Comparison of ENCODE assay signal across 27 cellular contexts in the genomic region with DNA sequence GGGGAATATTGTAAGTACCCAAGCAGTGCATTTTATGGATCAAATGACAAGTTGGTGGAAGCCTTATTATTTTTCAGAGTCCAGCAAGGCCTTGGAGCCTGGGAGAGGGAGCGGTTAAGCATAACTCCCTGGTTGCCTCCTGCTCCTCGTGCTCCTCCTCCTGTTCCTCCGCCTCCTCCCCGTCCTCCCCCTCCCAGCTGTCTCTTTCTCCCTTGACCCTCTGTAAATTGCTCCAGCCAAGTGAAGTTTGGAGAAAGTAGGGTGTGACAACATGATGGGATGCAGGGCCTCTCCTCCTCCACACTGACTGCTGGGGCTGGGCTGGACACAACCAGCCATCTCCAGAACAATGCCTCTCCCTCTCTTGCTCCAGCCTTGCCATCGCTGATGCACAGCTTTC.
A peak's percentile ranks its signal among the peaks of the same experiment; 100 is the strongest.
DNase-seq lines count a peak whose midpoint lies in the region; ATAC-seq, FAIRE-seq and TF ChIP-seq lines count a peak whose summit lies in the region.
"Had no signal": no experiment of that assay in that cellular context is flagged by ENCODE, and none has a peak within 500 bp of the region (broad histone marks: within the 10 kb centered on the region; RNA-seq: fewer than 3 reads in every experiment).

No MANE protein-coding gene starts in this region.

- H2BK120ac ChIP-seq in IMR-90 (ENCODE audit: low read depth, low read length) (peak overlapping the region; percentile 48; the same call in 1 of the 2 replicates), H1 (replicated peaks; ENCODE audit: low read depth, low read length) (no peak overlapping the region)

- peak overlapping the region; percentile 15; the same call in 1 of the 2 replicates for H3K18ac ChIP-seq in IMR-90 (ENCODE audit: low read depth, low read length)
- no peak overlapping the region for H3K18ac ChIP-seq in H1 (ENCODE audit: extremely low read depth, low read length)

- H3K9ac ChIP-seq in IMR-90 (ENCODE audit: low read depth, low read length) (no peak overlapping the region), H1 (replicated peaks in 1 of 4; ENCODE audit: extremely low read depth in 1 of 4, low read depth in 3 of 4, low read length in 3 of 4) (no peak overlapping the region)
- H3K9ac ChIP-seq: parathyroid adenoma had no signal

- DNase-seq in IMR-90 (no peak), H1 (ENCODE audit: low read depth in 1 of 2, low spot score in 2 of 2) (no peak), left kidney (ENCODE audit: low read depth, low spot score) (peak; percentile 85), pancreas (no peak), H4 (ENCODE audit: low spot score) (no peak), D721Med (ENCODE audit: insufficient read length, low spot score) (no peak)
- DNase-seq in stimulated activated CD4-positive, alpha-beta T cell treated with anti-CD3 and anti-CD28 coated beads, Interleukin-1b, Interleukin-23, amount 100 ng/mL, for 48 hours: no peak
- no peak for DNase-seq in CD4-positive, alpha-beta memory T cell
- DNase-seq: activated CD4-positive, alpha-beta T cell treated with anti-CD3 and anti-CD28 coated beads for 4 hours; activated naive CD4-positive, alpha-beta T cell treated with anti-CD3 and anti-CD28 coated beads, Interleukin-2, amount 50 U/mL, for 16 hours; activated T-cell treated with anti-CD3 and anti-CD28 coated beads, Interleukin-2, amount 50 U/mL, for 72 hours; endodermal cell; HCEC 1CT; lower lobe of right lung; NCI-H1417 treated with DMSO at 0.1 percent for 48 hours; NCI-H2107; NCI-H510A; Peyer's patch; stimulated activated CD4-positive, alpha-beta T cell treated with anti-CD3 and anti-CD28 coated beads, Interleukin-2, amount 100 ng/mL, for 24 hours had no signal

- no peak overlapping the region for H3K23ac ChIP-seq in IMR-90 (ENCODE audit: low read depth, low read length)
- H3K23ac ChIP-seq in H1 (ENCODE audit: insufficient read length): no peak overlapping the region

- no peaks in the 10 kb centered on the region for H3K36me3 Mint-ChIP-seq in CD4-positive, alpha-beta memory T cell
- H3K36me3 Mint-ChIP-seq: IgD-negative memory B cell; stimulated activated effector memory CD8-positive, alpha-beta T cell treated with anti-CD3 and anti-CD28 coated beads, Interleukin-12 subunit alpha, Interleukin-12 subunit beta, amount 100 ng/mL, for 72 hours had no signal

- POLR2A ChIA-PET in IMR-90 (lab: Charles Lee; ENCODE audit: unreplicated experiment): no interaction called here
- POLR2A ChIA-PET in H1 (lab: Charles Lee; ENCODE audit: partially characterized antibody): no interaction called here
- POLR2A ChIA-PET in CD4-positive, alpha-beta memory T cell (lab: Charles Lee; ENCODE audit: partially characterized antibody): no interaction called here

- H2AFZ ChIP-seq in IMR-90 (replicated peaks; ENCODE audit: low read length, poor library complexity) (peak overlapping the region; percentile 18), H1 (ENCODE audit: low read length) (no peak overlapping the region)
- H2AFZ ChIP-seq: parathyroid adenoma had no signal

- no peaks in the 10 kb centered on the region for H3K79me2 ChIP-seq in H1 (ENCODE audit: control insufficient read depth in 1 of 2, insufficient read depth in 2 of 2, low read length in 2 of 2)
- H3K79me2 ChIP-seq: parathyroid adenoma had no signal

- H2BK5ac ChIP-seq in IMR-90 (ENCODE audit: low read depth, low read length, poor library complexity, severe bottlenecking) (no peak overlapping the region), H1 (ENCODE audit: low read depth, low read length) (no peak overlapping the region)

- TF ChIP-seq POLR2A in IMR-90 (IDR thresholded peaks at IDR 0.05; ENCODE audit: low read depth, low read length): no peak
- no peak for TF ChIP-seq POLR2A in H1 (IDR thresholded peaks at IDR 0.05; ENCODE audit: control extremely low read depth in 1 of 2, low read depth in 2 of 2, low read length in 2 of 2)

- H3K9me3 Mint-ChIP-seq in CD4-positive, alpha-beta memory T cell: peaks cover 0 to 4% (median 0%) of the 10 kb centered on the region in 8 donors
- H3K9me3 Mint-ChIP-seq: activated T-cell treated with anti-CD3 and anti-CD28 coated beads, Interleukin-2, amount 50 U/mL, for 72 hours; endodermal cell; T-helper 1 cell treated with Interleukin-12 subunit alpha and Interleukin-12 subunit beta and Interleukin-4 antibody, amounts not matched to agents 30 μg/mL and 1 μg/mL, for 36 hours had no signal

- no peak overlapping the region for H3K56ac ChIP-seq in IMR-90 (ENCODE audit: extremely low read depth, insufficient read depth, low read length)
- H3K56ac ChIP-seq in H1 (replicated peaks; ENCODE audit: insufficient read length, low read depth, low read length): no peak overlapping the region

- H4K91ac ChIP-seq in IMR-90 (ENCODE audit: insufficient read depth, low read depth, low read length): peak overlapping the region; percentile 19; the same call in 1 of the 2 replicates
- H4K91ac ChIP-seq in H1 (replicated peaks; ENCODE audit: insufficient read length, low read length): no peak overlapping the region

- H2BK15ac ChIP-seq in IMR-90 (ENCODE audit: low read depth, low read length): peak overlapping the region; percentile 29; the same call in 1 of the 3 replicates
- no peak overlapping the region for H2BK15ac ChIP-seq in H1 (ENCODE audit: low read length)

- H3K27me3 ChIP-seq in IMR-90 (ENCODE audit: control insufficient read depth, insufficient read depth, low read length) (no peaks in the 10 kb centered on the region), H1 (replicated peaks in 1 of 4; ENCODE audit: control insufficient read depth in 3 of 4, extremely low read depth in 1 of 4, insufficient read depth in 3 of 4, low read length in 3 of 4) (no peaks in the 10 kb centered on the region), pancreas (no peaks in the 10 kb centered on the region)
- no peaks in the 10 kb centered on the region for H3K27me3 ChIP-seq in CD4-positive, alpha-beta memory T cell (ENCODE audit: insufficient read depth, low read length)
- H3K27me3 ChIP-seq: Peyer's patch had no signal

- no peaks in the 10 kb centered on the region for H3K4me1 Mint-ChIP-seq in CD4-positive, alpha-beta memory T cell
- H3K4me1 Mint-ChIP-seq: endodermal cell; IgD-negative memory B cell; stimulated activated effector memory CD8-positive, alpha-beta T cell treated with anti-CD3 and anti-CD28 coated beads, Interleukin-12 subunit alpha, Interleukin-12 subunit beta, amount 100 ng/mL, for 72 hours had no signal

- H3K36me3 ChIP-seq in IMR-90 (ENCODE audit: control insufficient read depth, insufficient read depth, low read length): no peaks in the 10 kb centered on the region
- H3K36me3 ChIP-seq in H1 (ENCODE audit: control insufficient read depth in 2 of 4, insufficient read depth in 4 of 4, low read length in 3 of 4): no peaks in the 10 kb centered on the region
- no peaks in the 10 kb centered on the region for H3K36me3 ChIP-seq in pancreas
- H3K36me3 ChIP-seq in CD4-positive, alpha-beta memory T cell (ENCODE audit: insufficient read depth, low read length): no peaks in the 10 kb centered on the region
- H3K36me3 ChIP-seq: lower lobe of right lung, Peyer's patch, suprapubic skin had no signal

- H3K23me2 ChIP-seq in H1 (ENCODE audit: low read depth, low read length): no peaks in the 10 kb centered on the region

- H4K20me1 ChIP-seq in IMR-90 (ENCODE audit: insufficient read depth, low read length) (no peaks in the 10 kb centered on the region), H1 (replicated peaks in 1 of 2; ENCODE audit: control insufficient read depth in 1 of 2, insufficient read depth in 2 of 2, low read length in 2 of 2) (no peaks in the 10 kb centered on the region)

- peak overlapping the region; percentile 1; the same call in 1 of the 2 replicates for H4K5ac ChIP-seq in IMR-90 (ENCODE audit: low read depth, low read length)
- H4K5ac ChIP-seq in H1 (ENCODE audit: insufficient read length, low read depth, low read length): no peak overlapping the region

- in situ Hi-C loops in IMR-90 (cut with MboI; ENCODE audit: low sequenced_read_pairs): no loop called here

- no CpG with 5 or more reads among the region's 5 CpGs for WGBS in IMR-90 (ENCODE audit: extremely low coverage in 2 of 2, insufficient read length in 1 of 2), 2 experiments
- WGBS in H1 (ENCODE audit: extremely low coverage in 1 of 2, insufficient coverage in 1 of 2, insufficient read length in 1 of 2, insufficient replicate concordance in 2 of 2, low coverage in 1 of 2, low lambda C conversion rate in 2 of 2, missing lambda C conversion rate in 1 of 2), 2 experiments: 96% methylated on average over 4 of the region's 5 CpGs; no CpG with 5 or more reads in 1 of the 2 experiments
- WGBS in pancreas, 2 donors: 78 to 85% methylated on average over 5 of the region's 5 CpGs

- FAIRE-seq in H1 (lab: Jason Lieb, UNC) (no peak), pancreas (lab: Jason Lieb, UNC) (no peak), D721Med (lab: Jason Lieb, UNC) (no peak)
- FAIRE-seq: colon had no signal

- H2AK5ac ChIP-seq in IMR-90 (ENCODE audit: low read depth, low read length) (peak overlapping the region; percentile 70; the same call in 1 of the 2 replicates), H1 (ENCODE audit: low read depth, low read length) (no peak overlapping the region)

- no peaks in the 10 kb centered on the region for H3K9me3 ChIP-seq in IMR-90 (ENCODE audit: control insufficient read depth, insufficient read depth, low read length)
- H3K9me3 ChIP-seq in H1 (ENCODE audit: insufficient read depth in 2 of 2, low read depth in 1 of 2, low read length in 1 of 2): no peaks in the 10 kb centered on the region
- no peaks in the 10 kb centered on the region for H3K9me3 ChIP-seq in pancreas
- no peaks in the 10 kb centered on the region for H3K9me3 ChIP-seq in CD4-positive, alpha-beta memory T cell (ENCODE audit: control insufficient read depth in 1 of 2, low read length in 2 of 2)
- H3K9me3 ChIP-seq: lower lobe of right lung, Peyer's patch, suprapubic skin had no signal

- H3K27ac ChIP-seq in IMR-90 (ENCODE audit: insufficient read depth, low read length): no peak overlapping the region
- no peak overlapping the region for H3K27ac ChIP-seq in H1 (ENCODE audit: low read depth, low read length)
- H3K27ac ChIP-seq in pancreas: no peak overlapping the region
- H3K27ac ChIP-seq in CD4-positive, alpha-beta memory T cell (ENCODE audit: low read depth, low read length): no peak overlapping the region
- H3K27ac ChIP-seq: C4-2B, lower lobe of right lung, parathyroid adenoma, Peyer's patch, suprapubic skin had no signal

- no peak overlapping the region for H3K27ac Mint-ChIP-seq in CD4-positive, alpha-beta memory T cell
- H3K27ac Mint-ChIP-seq: activated T-cell treated with anti-CD3 and anti-CD28 coated beads, Interleukin-2, amount 50 U/mL, for 72 hours; endodermal cell; stimulated activated effector memory CD8-positive, alpha-beta T cell treated with anti-CD3 and anti-CD28 coated beads, Interleukin-12 subunit alpha, Interleukin-12 subunit beta, amount 100 ng/mL, for 72 hours; T-helper 1 cell treated with Interleukin-12 subunit alpha and Interleukin-12 subunit beta and Interleukin-4 antibody, amounts not matched to agents 30 μg/mL and 1 μg/mL, for 36 hours had no signal

- peak overlapping the region; percentile 45; the same call in 1 of the 2 replicates for H2BK20ac ChIP-seq in IMR-90 (ENCODE audit: low read depth, low read length)
- H2BK20ac ChIP-seq in H1 (ENCODE audit: low read length): no peak overlapping the region

- peaks cover 17% of the 10 kb centered on the region for H3K4me1 ChIP-seq in IMR-90 (ENCODE audit: control insufficient read depth, insufficient read depth, low read length)
- H3K4me1 ChIP-seq in H1 (replicated peaks in 1 of 4; ENCODE audit: control insufficient read depth in 3 of 4, insufficient read depth in 4 of 4, low read length in 3 of 4): peaks cover 0 to 3% (median 2%) of the 10 kb centered on the region in 4 experiments; a peak in 3 of 7 replicates
- no peaks in the 10 kb centered on the region for H3K4me1 ChIP-seq in pancreas
- H3K4me1 ChIP-seq in CD4-positive, alpha-beta memory T cell (ENCODE audit: insufficient read depth, low read length): no peaks in the 10 kb centered on the region
- H3K4me1 ChIP-seq: lower lobe of right lung, parathyroid adenoma, Peyer's patch, suprapubic skin had no signal

- H3K14ac ChIP-seq in IMR-90 (replicated peaks; ENCODE audit: low read depth, low read length): 0 out of 2 replicates have a peak overlapping the region, but pooled peaks have one; percentile 44
- no peak overlapping the region for H3K14ac ChIP-seq in H1 (ENCODE audit: insufficient read length)

- no peak overlapping the region for H2BK12ac ChIP-seq in H1 (ENCODE audit: low read depth, low read length)

- no peaks in the 10 kb centered on the region for H3K9me1 ChIP-seq in IMR-90 (ENCODE audit: insufficient read depth, low read length)

- TF ChIP-seq CTCF in IMR-90 (conservative IDR thresholded peaks at IDR 0.05; ENCODE audit: low read depth, low read length): no peak
- TF ChIP-seq CTCF in H1 (IDR thresholded peaks at IDR 0.05; ENCODE audit: control extremely low read depth in 1 of 3, insufficient read depth in 1 of 3, low read depth in 1 of 3, low read length in 3 of 3): no peak
- TF ChIP-seq CTCF in pancreas (IDR thresholded peaks at IDR 0.05): no peak
- TF ChIP-seq CTCF in D721Med (IDR thresholded peaks at IDR 0.05; ENCODE audit: insufficient read depth, missing control alignments): no peak

- H3K27me3 Mint-ChIP-seq in CD4-positive, alpha-beta memory T cell: no peaks in the 10 kb centered on the region
- H3K27me3 Mint-ChIP-seq: IgD-negative memory B cell had no signal

- no TSS peak for BruUV-seq in IMR-90 (replicated peaks; lab: Mats Ljungman, UMichigan)

- TF ChIP-seq EP300 in H1 (IDR thresholded peaks at IDR 0.05; ENCODE audit: borderline replicate concordance in 1 of 2, low read depth in 2 of 2, low read length in 2 of 2): no peak

- H4K8ac ChIP-seq in IMR-90 (ENCODE audit: low read depth in 2 of 2, low read length in 2 of 2) (peak overlapping the region; percentile 1 to 48; a peak in 3 of 4 replicates), H1 (ENCODE audit: extremely low read depth, insufficient read depth, low read length) (peak overlapping the region; percentile 1; the same call in 1 of the 2 replicates)

- H3K4me3 Mint-ChIP-seq in CD4-positive, alpha-beta memory T cell: no peak overlapping the region
- H3K4me3 Mint-ChIP-seq: activated T-cell treated with anti-CD3 and anti-CD28 coated beads, Interleukin-2, amount 50 U/mL, for 72 hours; endodermal cell; IgD-negative memory B cell; stimulated activated effector memory CD8-positive, alpha-beta T cell treated with anti-CD3 and anti-CD28 coated beads, Interleukin-12 subunit alpha, Interleukin-12 subunit beta, amount 100 ng/mL, for 72 hours; T-helper 1 cell treated with Interleukin-12 subunit alpha and Interleukin-12 subunit beta and Interleukin-4 antibody, amounts not matched to agents 30 μg/mL and 1 μg/mL, for 36 hours had no signal

- ATAC-seq in IMR-90 (ENCODE audit: low read depth) (no peak), pancreas (peak in 3 of 4 donors; percentile 9 to 51 (median 33))
- ATAC-seq: activated T-cell treated with anti-CD3 and anti-CD28 coated beads, Interleukin-2, amount 50 U/mL, for 72 hours; lower lobe of right lung; stimulated activated effector memory CD8-positive, alpha-beta T cell treated with anti-CD3 and anti-CD28 coated beads, Interleukin-12 subunit alpha, Interleukin-12 subunit beta, amount 100 ng/mL, for 72 hours had no signal

- no peak overlapping the region for H3K4me2 ChIP-seq in IMR-90 (ENCODE audit: low read depth, low read length)
- H3K4me2 ChIP-seq in H1 (ENCODE audit: insufficient read depth in 1 of 2, low read depth in 2 of 2, low read length in 2 of 2): no peak overlapping the region

- intact Hi-C loops in IMR-90 (cut with micrococcal nuclease): no loop called here
- intact Hi-C loops in pancreas (cut with DNase I): no loop called here
- intact Hi-C loops in CD4-positive, alpha-beta memory T cell (cut with micrococcal nuclease): no loop called here

- CTCF ChIA-PET in IMR-90 (lab: Yijun Ruan, JAX): interaction anchor here (1.1 kb wide), 1 partner anchor 75 kb away, joined by 4 read pairs; no protein-coding TSS in a partner anchor
- CTCF ChIA-PET in H1 (lab: Charles Lee; ENCODE audit: partially characterized antibody): interaction anchor here (0.6 to 1.4 kb wide), 4 partner anchors 14 to 1670 kb away, joined by 3 to 4 read pairs (median 4); no protein-coding TSS in a partner anchor
- CTCF ChIA-PET in CD4-positive, alpha-beta memory T cell (lab: Charles Lee; ENCODE audit: partially characterized antibody): interaction anchor here (0.6 kb wide), 1 partner anchor 594 kb away, joined by 3 read pairs; no protein-coding TSS in a partner anchor

- dilution Hi-C loops in IMR-90 (cut with HindIII; ENCODE audit: low sequenced_read_pairs, unreplicated experiment): no loop called here

- no peaks in the 10 kb centered on the region for H3K79me1 ChIP-seq in IMR-90 (ENCODE audit: low read depth in 1 of 2, low read length in 2 of 2)
- no peaks in the 10 kb centered on the region for H3K79me1 ChIP-seq in H1 (ENCODE audit: low read depth, low read length)

- H3K4ac ChIP-seq in IMR-90 (ENCODE audit: low read depth, low read length) (peak overlapping the region; percentile 64), H1 (replicated peaks; ENCODE audit: insufficient read length, low read depth, low read length) (no peak overlapping the region)

- no peak for TF ChIP-seq RAD21 in IMR-90 (IDR thresholded peaks at IDR 0.05; ENCODE audit: low read length)
- TF ChIP-seq RAD21 in H1 (IDR thresholded peaks at IDR 0.05 in 1 of 2, conservative IDR thresholded peaks at IDR 0.05 in 1 of 2; ENCODE audit: low read depth in 2 of 2, low read length in 2 of 2): no peak

- no peak overlapping the region for H3K4me3 ChIP-seq in IMR-90 (ENCODE audit: insufficient read depth, low read depth, low read length)
- H3K4me3 ChIP-seq in H1 (ENCODE audit: extremely low read depth in 1 of 4, insufficient read depth in 2 of 4, low read depth in 3 of 4, low read length in 4 of 4): no peak overlapping the region
- no peak overlapping the region for H3K4me3 ChIP-seq in pancreas
- H3K4me3 ChIP-seq in CD4-positive, alpha-beta memory T cell (ENCODE audit: low read length in 2 of 2): no peak overlapping the region
- H3K4me3 ChIP-seq: lower lobe of right lung, Peyer's patch, skin epidermis, suprapubic skin had no signal

- no peak overlapping the region for H2AK9ac ChIP-seq in IMR-90 (replicated peaks; ENCODE audit: low read depth, low read length, poor library complexity)
